Comparison of ENCODE assay signal across 8 cellular contexts in genomic region chr10:110512461-110513187, GRCh38. TPM values are rescaled to one million over a fixed set of nuclear protein-coding genes. Genes with fewer than 3 reads are reported as not detected.
A peak's percentile ranks its signal among the peaks of the same experiment; 100 is the strongest.
DNase-seq lines count a peak whose midpoint lies in the region; ATAC-seq, FAIRE-seq and TF ChIP-seq lines count a peak whose summit lies in the region.

No MANE protein-coding gene starts in this region.

- peaks cover 15% of the 10 kb centered on the region for H3K4me1 Mint-ChIP-seq in stimulated activated memory B cell treated with anti-CD40 and anti-IgM and Interleukin-4, amounts not matched to agents 10 μg/mL and 1 μg/mL and 100 μg/mL, for 72 hours

- no peaks in the 10 kb centered on the region for H3K4me1 ChIP-seq in kidney (ENCODE audit: control insufficient read depth in 1 of 2, insufficient read depth in 1 of 2, low read depth in 1 of 2, low read length in 2 of 2)

- no peak overlapping the region for H3K4me3 ChIP-seq in kidney (ENCODE audit: low read length in 2 of 2)

- intact Hi-C loops in kidney (cut with DNase I), result no loop called here

- peaks cover 70% of the 10 kb centered on the region for H3K36me3 Mint-ChIP-seq in stimulated activated memory B cell treated with anti-CD40 and anti-IgM and Interleukin-4, amounts not matched to agents 10 μg/mL and 1 μg/mL and 100 μg/mL, for 72 hours

- H3K9me3 Mint-ChIP-seq in stimulated activated memory B cell treated with anti-CD40 and anti-IgM and Interleukin-4, amounts not matched to agents 10 μg/mL and 1 μg/mL and 100 μg/mL, for 72 hours, result no peaks in the 10 kb centered on the region

- no peak overlapping the region for H3K4me3 Mint-ChIP-seq in stimulated activated memory B cell treated with anti-CD40 and anti-IgM and Interleukin-4, amounts not matched to agents 10 μg/mL and 1 μg/mL and 100 μg/mL, for 72 hours

- H3K9me3 ChIP-seq in kidney (ENCODE audit: control insufficient read depth in 1 of 2, low read length in 2 of 2), result no peaks in the 10 kb centered on the region

- H3K27ac ChIP-seq in kidney (ENCODE audit: low read depth in 2 of 2, low read length in 2 of 2), result no peak overlapping the region

- FAIRE-seq in kidney (lab: Jason Lieb, UNC), result no peak

- DNase-seq in NK-92 treated with Interleukin-12 subunit alpha and Interleukin-12 subunit beta, amount 100 ng/mL, for 24 hours (lab: John Stamatoyannopoulos, UW), result peak; percentile 56
- no peak for DNase-seq in NK-92 (lab: John Stamatoyannopoulos, UW; ENCODE audit: unreplicated experiment)
- peak; percentile 90 for DNase-seq in fibroblast of peridontal ligament (ENCODE audit: extremely low read depth)
- DNase-seq in kidney, result no peak
- DNase-seq in NCI-H2107 treated with DMSO at 0.1 percent for 48 hours (lab: John Stamatoyannopoulos, UW; ENCODE audit: unreplicated experiment), result no peak
- DNase-seq in NCI-H2081 (lab: John Stamatoyannopoulos, UW), result no peak

- peak; percentile 99 to 100 for ATAC-seq in activated CD4-positive, CD25-positive, alpha-beta regulatory T cell treated with anti-CD3 and anti-CD28 coated beads, Interleukin-2, amount 50 U/mL, for 24 hours
- no peak for ATAC-seq in stimulated activated memory B cell treated with anti-CD40 and anti-IgM and Interleukin-4, amounts not matched to agents 10 μg/mL and 1 μg/mL and 100 μg/mL, for 72 hours

- peak overlapping the region; percentile 25 for H3K27ac Mint-ChIP-seq in stimulated activated memory B cell treated with anti-CD40 and anti-IgM and Interleukin-4, amounts not matched to agents 10 μg/mL and 1 μg/mL and 100 μg/mL, for 72 hours

- no peak overlapping the region for H3K9ac ChIP-seq in kidney (ENCODE audit: low read length in 2 of 2)

- H3K36me3 ChIP-seq in kidney (ENCODE audit: control insufficient read depth in 1 of 2, insufficient read depth in 2 of 2, low read length in 2 of 2), result peaks cover 0 to 5% of the 10 kb centered on the region in 2 donors

- no peak for TF ChIP-seq CTCF in kidney (IDR thresholded peaks at IDR 0.05; ENCODE audit: borderline replicate concordance, extremely low read depth, insufficient read depth)

- no peaks in the 10 kb centered on the region for H3K27me3 Mint-ChIP-seq in stimulated activated memory B cell treated with anti-CD40 and anti-IgM and Interleukin-4, amounts not matched to agents 10 μg/mL and 1 μg/mL and 100 μg/mL, for 72 hours

RNA-seq across cellular contexts. Expression of gene DUSP5, which starts 14.9 kb away (rescaled TPM):
- total RNA-seq in kidney, result 23.7 TPM
- 9.0 TPM for polyA plus RNA-seq in kidney (ENCODE audit: insufficient read depth, low read depth, low replicate concordance)

RNA-seq across cellular contexts. Expression of gene SMC3, which starts 54.9 kb away (rescaled TPM):
- 29.6 TPM for total RNA-seq in kidney
- 13.9 TPM for polyA plus RNA-seq in kidney (ENCODE audit: insufficient read depth, low read depth, low replicate concordance)

Comparison
In these comparisons a context has a peak if more than half of its experiments do, and no peak if none do; other contexts are left out.
1. DNase-seq: peak in NK-92 treated with Interleukin-12 subunit alpha and Interleukin-12 subunit beta, amount 100 ng/mL, for 24 hours (single experiment) and fibroblast of peridontal ligament (single experiment); none in NK-92 (single experiment), kidney (single experiment), NCI-H2107 treated with DMSO at 0.1 percent for 48 hours (single experiment) and NCI-H2081 (0 of 2).